In genomic region chr20:208937-209566, GRCh38 we compare ENCODE assay signal across 8 cellular contexts. TPM values are rescaled to one million over a fixed set of nuclear protein-coding genes. Genes with fewer than 3 reads are reported as not detected.
DNase-seq lines count a peak whose midpoint lies in the region; ATAC-seq, FAIRE-seq and TF ChIP-seq lines count a peak whose summit lies in the region.

No MANE protein-coding gene starts in this region.

- 0% methylated on average over 1 of the region's 5 CpGs; no CpG with 5 or more reads in 1 of the 2 experiments for WGBS in IMR-90 (ENCODE audit: extremely low coverage in 2 of 2, insufficient read length in 1 of 2), 2 experiments
- WGBS in HepG2 (ENCODE audit: low lambda C conversion rate): 3% methylated on average over 5 of the region's 5 CpGs

- FAIRE-seq in HepG2 (lab: Jason Lieb, UNC): peak; percentile 12

- in situ Hi-C loops in IMR-90 (cut with MboI; ENCODE audit: low sequenced_read_pairs): no loop called here
- in situ Hi-C loops in Panc1 (cut with HindIII; ENCODE audit: low pct_unique_long_range_greater_than_20kb, low sequenced_read_pairs): no loop called here
- in situ Hi-C loops in HepG2 (cut with HindIII; ENCODE audit: extremely low pct_ligation_motif_present, low pct_unique_long_range_greater_than_20kb): no loop called here

- no peaks in the 10 kb centered on the region for H3K4me1 Mint-ChIP-seq in chondrocyte (ENCODE audit: low read depth)

- no peak overlapping the region for H3K4me2 ChIP-seq in IMR-90 (ENCODE audit: low read depth, low read length)
- H3K4me2 ChIP-seq in HepG2 (ENCODE audit: low read depth, low read length): no peak overlapping the region

- no peak overlapping the region for H3K18ac ChIP-seq in IMR-90 (ENCODE audit: low read depth, low read length)

- peak; percentile 7 for DNase-seq in stimulated activated CD4-positive, alpha-beta T cell treated with anti-CD3 and anti-CD28 coated beads, Interleukin-15, amount 100 ng/mL, for 24 hours
- DNase-seq in stimulated activated CD4-positive, alpha-beta T cell treated with anti-CD3 and anti-CD28 coated beads, Interleukin-1b, Interleukin-23, amount 100 ng/mL, for 48 hours: no peak
- peak; percentile 79 for DNase-seq in IMR-90
- peak; percentile 55 for DNase-seq in Panc1 (ENCODE audit: low read depth, low spot score)
- DNase-seq in chondrocyte (ENCODE audit: low spot score): no peak
- peak; percentile 64 for DNase-seq in HepG2 (ENCODE audit: low spot score)

- H3K4me3 Mint-ChIP-seq in chondrocyte (ENCODE audit: unreplicated experiment): no peak overlapping the region

- TF ChIP-seq RAD21 in IMR-90 (IDR thresholded peaks at IDR 0.05; ENCODE audit: low read length) (peak; percentile 71), HepG2 (CRISPR knock-in tag; IDR thresholded peaks at IDR 0.05) (peak; percentile 47)

- H2BK5ac ChIP-seq in IMR-90 (ENCODE audit: low read depth, low read length, poor library complexity, severe bottlenecking): no peak overlapping the region

- H2BK120ac ChIP-seq in IMR-90 (ENCODE audit: low read depth, low read length): no peak overlapping the region

- H3K9me1 ChIP-seq in IMR-90 (ENCODE audit: insufficient read depth, low read length): no peaks in the 10 kb centered on the region

- dilution Hi-C loops in IMR-90 (cut with HindIII; ENCODE audit: low sequenced_read_pairs, unreplicated experiment): no loop called here

- TF ChIP-seq POLR2A in IMR-90 (IDR thresholded peaks at IDR 0.05; ENCODE audit: low read depth, low read length) (no peak), HepG2 (IDR thresholded peaks at IDR 0.05; ENCODE audit: insufficient read depth in 1 of 2, low read depth in 2 of 2, low read length in 2 of 2) (no peak)

- POLR2A ChIA-PET in IMR-90 (lab: Charles Lee; ENCODE audit: unreplicated experiment) (interaction anchor here (0.6 kb wide), 1 partner anchor 16 kb away, joined by 3 read pairs; no protein-coding TSS in a partner anchor), Panc1 (lab: Charles Lee) (no interaction called here), HepG2 (lab: Yijun Ruan, JAX) (no interaction called here)

- H3K27ac Mint-ChIP-seq in chondrocyte (ENCODE audit: unreplicated experiment): no peak overlapping the region

- no peak overlapping the region for H3K14ac ChIP-seq in IMR-90 (replicated peaks; ENCODE audit: low read depth, low read length)

- CTCF ChIA-PET in IMR-90 (lab: Yijun Ruan, JAX) (interaction anchor here (0.9 kb wide), 1 partner anchor 122 kb away, joined by 3 read pairs; no protein-coding TSS in a partner anchor), Panc1 (lab: Charles Lee) (no interaction called here), HepG2 (lab: Yijun Ruan, JAX; ENCODE audit: low intra/inter-chr PET ratio, low total read pairs) (interaction anchor here (0.7 to 2.1 kb wide), 3 partner anchors 11 to 121 kb away, joined by 4 to 19 read pairs (median 8); no protein-coding TSS in a partner anchor)

- H2AFZ ChIP-seq in IMR-90 (replicated peaks; ENCODE audit: low read length, poor library complexity) (no peak overlapping the region), HepG2 (ENCODE audit: low read length) (no peak overlapping the region)

- no peaks in the 10 kb centered on the region for H3K36me3 Mint-ChIP-seq in chondrocyte (ENCODE audit: low read depth)

- ATAC-seq in IMR-90 (ENCODE audit: low read depth) (peak; percentile 98), Panc1 (peak; percentile 86), HepG2 (peak; percentile 92), HG02840 (IDR thresholded peaks at IDR 0.05; ENCODE audit: low FRiP score, unreplicated experiment) (no peak), HG03469 (IDR thresholded peaks at IDR 0.05; ENCODE audit: unreplicated experiment) (no peak)

- no peak overlapping the region for H2BK15ac ChIP-seq in IMR-90 (ENCODE audit: low read depth, low read length)

- H2AK5ac ChIP-seq in IMR-90 (ENCODE audit: low read depth, low read length): no peak overlapping the region

- no peak overlapping the region for H4K8ac ChIP-seq in IMR-90 (ENCODE audit: low read depth in 2 of 2, low read length in 2 of 2)

- no peaks in the 10 kb centered on the region for H3K79me1 ChIP-seq in IMR-90 (ENCODE audit: low read depth in 1 of 2, low read length in 2 of 2)

- H3K9me3 ChIP-seq in IMR-90 (ENCODE audit: control insufficient read depth, insufficient read depth, low read length) (no peaks in the 10 kb centered on the region), Panc1 (ENCODE audit: control insufficient read depth, insufficient read depth, low read depth, low read length) (no peaks in the 10 kb centered on the region), HepG2 (ENCODE audit: low read length) (no peaks in the 10 kb centered on the region)

- H2AK9ac ChIP-seq in IMR-90 (replicated peaks; ENCODE audit: low read depth, low read length, poor library complexity): no peak overlapping the region

- H3K4me1 ChIP-seq in IMR-90 (ENCODE audit: control insufficient read depth, insufficient read depth, low read length) (no peaks in the 10 kb centered on the region), Panc1 (ENCODE audit: control insufficient read depth, insufficient read depth, low read length) (no peaks in the 10 kb centered on the region), HepG2 (ENCODE audit: insufficient read depth, low read length) (no peaks in the 10 kb centered on the region)

- no peaks in the 10 kb centered on the region for H3K36me3 ChIP-seq in IMR-90 (ENCODE audit: control insufficient read depth, insufficient read depth, low read length)
- H3K36me3 ChIP-seq in Panc1 (ENCODE audit: control insufficient read depth, insufficient read depth, low read length): peaks cover 2% of the 10 kb centered on the region; the same call in 1 of the 2 replicates
- no peaks in the 10 kb centered on the region for H3K36me3 ChIP-seq in HepG2 (replicated peaks in 1 of 2; ENCODE audit: control insufficient read depth in 1 of 2, insufficient read depth in 2 of 2, low read length in 2 of 2)

- no peaks in the 10 kb centered on the region for H3K79me2 ChIP-seq in HepG2 (ENCODE audit: insufficient read depth, low read length)

- H3K4ac ChIP-seq in IMR-90 (ENCODE audit: low read depth, low read length): no peak overlapping the region

- H3K9ac ChIP-seq in IMR-90 (ENCODE audit: low read depth, low read length) (no peak overlapping the region), HepG2 (ENCODE audit: insufficient read depth, low read depth, low read length) (no peak overlapping the region)

- no peak overlapping the region for H3K27ac ChIP-seq in IMR-90 (ENCODE audit: insufficient read depth, low read length)
- H3K27ac ChIP-seq in Panc1 (ENCODE audit: low read length): no peak overlapping the region
- H3K27ac ChIP-seq in HepG2 (ENCODE audit: extremely low read length, insufficient read depth, low read length): no peak overlapping the region

- no peak overlapping the region for H3K23ac ChIP-seq in IMR-90 (ENCODE audit: low read depth, low read length)

- H3K27me3 ChIP-seq in IMR-90 (ENCODE audit: control insufficient read depth, insufficient read depth, low read length) (peaks cover 10% of the 10 kb centered on the region), Panc1 (ENCODE audit: control insufficient read depth, insufficient read depth, low read length) (peaks cover 30% of the 10 kb centered on the region), HepG2 (ENCODE audit: control insufficient read depth in 1 of 2, insufficient read depth in 2 of 2, low read length in 2 of 2) (peaks cover 1 to 27% of the 10 kb centered on the region in 2 experiments; a peak in 4 of 5 replicates)

- no peak overlapping the region for H2BK20ac ChIP-seq in IMR-90 (ENCODE audit: low read depth, low read length)

- H3K4me3 ChIP-seq in IMR-90 (ENCODE audit: insufficient read depth, low read depth, low read length) (no peak overlapping the region), Panc1 (ENCODE audit: low read depth in 2 of 2, low read length in 2 of 2) (no peak overlapping the region), HepG2 (replicated peaks in 1 of 3; ENCODE audit: insufficient read depth in 1 of 3, low read depth in 2 of 3, low read length in 3 of 3) (no peak overlapping the region)

- no peak overlapping the region for H4K5ac ChIP-seq in IMR-90 (ENCODE audit: low read depth, low read length)

- no peak overlapping the region for H4K91ac ChIP-seq in IMR-90 (ENCODE audit: insufficient read depth, low read depth, low read length)

- peak; percentile 70 for TF ChIP-seq CTCF in IMR-90 (conservative IDR thresholded peaks at IDR 0.05; ENCODE audit: low read depth, low read length)
- peak; percentile 72 for TF ChIP-seq CTCF in Panc1 (IDR thresholded peaks at IDR 0.05)
- peak; percentile 84 for TF ChIP-seq CTCF in chondrocyte (IDR thresholded peaks at IDR 0.05)
- TF ChIP-seq CTCF in HepG2 (CRISPR knock-in tag; IDR thresholded peaks at IDR 0.05): peak; percentile 85

- no peak overlapping the region for H3K56ac ChIP-seq in IMR-90 (ENCODE audit: extremely low read depth, insufficient read depth, low read length)

- H4K20me1 ChIP-seq in IMR-90 (ENCODE audit: insufficient read depth, low read length) (no peaks in the 10 kb centered on the region), HepG2 (ENCODE audit: insufficient read depth, low read length) (no peaks in the 10 kb centered on the region)

- no TSS peak for BruUV-seq in IMR-90 (replicated peaks; lab: Mats Ljungman, UMichigan)
- no TSS peak for BruUV-seq in Panc1 (replicated peaks; lab: Mats Ljungman, UMichigan)
- no TSS peak for BruUV-seq in HepG2 (replicated peaks; lab: Mats Ljungman, UMichigan)

- no peak for TF ChIP-seq EP300 in HepG2 (IDR thresholded peaks at IDR 0.05; ENCODE audit: low read depth in 2 of 2, low read length in 2 of 2)
- TF ChIP-seq EP300 in HepG2 (CRISPR knock-in tag; IDR thresholded peaks at IDR 0.05; ENCODE audit: borderline replicate concordance): no peak

- H3K27me3 Mint-ChIP-seq in chondrocyte (ENCODE audit: low read depth): peaks cover 48% of the 10 kb centered on the region

- no peaks in the 10 kb centered on the region for H3K9me3 Mint-ChIP-seq in chondrocyte (ENCODE audit: low read depth)

- intact Hi-C loops in IMR-90 (cut with micrococcal nuclease): loop anchor here (1.0 to 2.0 kb wide), 2 partner anchors 58 to 121 kb away; no protein-coding TSS in a partner anchor
- intact Hi-C loops in Panc1 (cut with micrococcal nuclease; ENCODE audit: unreplicated experiment): no loop called here
- intact Hi-C loops in HepG2 (cut with micrococcal nuclease; ENCODE audit: unreplicated experiment): loop anchor here (1.0 to 2.0 kb wide), 2 partner anchors 58 to 121 kb away; no protein-coding TSS in a partner anchor

RNA-seq across cellular contexts. Expression of gene DEFB129, which starts 18.0 kb away (rescaled TPM):
- not detected in 2 replicates for total RNA-seq in IMR-90 (2012; rRNA removed)
- polyA plus RNA-seq in IMR-90 (2012; rRNA removed): not detected in 2 replicates
- not detected in 2 replicates for polyA plus RNA-seq in IMR-90 (2012; cell fraction: cytosol; rRNA removed)
- not detected in 2 replicates for polyA plus RNA-seq in IMR-90 (2012; cell fraction: nucleus; rRNA removed; ENCODE audit: low replicate concordance)
- not detected for total RNA-seq in Panc1 (2021; ENCODE audit: unreplicated experiment)
- not detected for polyA plus RNA-seq in Panc1 (2012; ENCODE audit: insufficient read length)
- not detected in 3 replicates for total RNA-seq in chondrocyte
- not detected in 2 replicates for total RNA-seq in HepG2 (2016; rRNA removed; fragmentation: Illumina TruSeq; extraction: Trizol)
- not detected in 2 replicates for total RNA-seq in HepG2 (2016; cell fraction: cytosol; rRNA removed; fragmentation: Illumina TruSeq; extraction: Trizol; ENCODE audit: low read depth)
- total RNA-seq in HepG2 (2016; cell fraction: insoluble cytoplasmic fraction; rRNA removed; fragmentation: Illumina TruSeq; extraction: Trizol): not detected in 2 replicates
- total RNA-seq in HepG2 (2016; cell fraction: membrane; rRNA removed; fragmentation: Illumina TruSeq; extraction: Trizol): not detected in 2 replicates
- not detected in 2 replicates for total RNA-seq in HepG2 (2016; cell fraction: nucleus; rRNA removed; fragmentation: Illumina TruSeq; extraction: Trizol)
- not detected in 2 replicates for polyA plus RNA-seq in HepG2 (2011; rRNA removed)
- not detected in 2 replicates for polyA plus RNA-seq in HepG2 (2011; cell fraction: cytosol; rRNA removed)
- polyA plus RNA-seq in HepG2 (2011; cell fraction: nucleus; rRNA removed): not detected in 2 replicates
- polyA plus RNA-seq in HepG2 (2012): not detected in 2 replicates
- polyA plus RNA-seq in HepG2 (2016; cell fraction: cytosol; fragmentation: Illumina TruSeq; extraction: Trizol; ENCODE audit: low read depth): not detected in 2 replicates
- not detected in 2 replicates for polyA plus RNA-seq in HepG2 (2016; cell fraction: insoluble cytoplasmic fraction; fragmentation: Illumina TruSeq; extraction: Trizol; ENCODE audit: low read depth)
- polyA plus RNA-seq in HepG2 (2016; cell fraction: membrane; fragmentation: Illumina TruSeq; extraction: Trizol; ENCODE audit: low read depth): not detected in 2 replicates
- not detected in 2 replicates for polyA plus RNA-seq in HepG2 (2016; cell fraction: nucleus; fragmentation: Illumina TruSeq; extraction: Trizol; ENCODE audit: insufficient read depth, low read depth)
- not detected in 2 replicates for polyA minus RNA-seq in HepG2 (2011; rRNA and poly(A)+ RNA removed; ENCODE audit: low replicate concordance)
- not detected in 2 replicates for polyA minus RNA-seq in HepG2 (2011; cell fraction: cytosol; rRNA and poly(A)+ RNA removed)
- polyA minus RNA-seq in HepG2 (2011; cell fraction: nucleus; rRNA and poly(A)+ RNA removed): not detected in 2 replicates

RNA-seq across cellular contexts. Expression of gene DEFB128, which starts 19.5 kb away (rescaled TPM):
- total RNA-seq in IMR-90 (2012; rRNA removed) (not detected in 2 replicates), Panc1 (2021; ENCODE audit: unreplicated experiment) (not detected), chondrocyte (not detected in 3 replicates), HepG2 (2016; rRNA removed; fragmentation: Illumina TruSeq; extraction: Trizol) (not detected in 2 replicates)
- polyA plus RNA-seq in IMR-90 (2012; rRNA removed) (not detected in 2 replicates), HepG2 (2011; rRNA removed) (not detected in 2 replicates)
- not detected in 2 replicates for polyA plus RNA-seq in IMR-90 (2012; cell fraction: cytosol; rRNA removed)
- not detected in 2 replicates for polyA plus RNA-seq in IMR-90 (2012; cell fraction: nucleus; rRNA removed; ENCODE audit: low replicate concordance)
- polyA plus RNA-seq in Panc1 (2012; ENCODE audit: insufficient read length): not detected
- not detected in 2 replicates for total RNA-seq in HepG2 (2016; cell fraction: cytosol; rRNA removed; fragmentation: Illumina TruSeq; extraction: Trizol; ENCODE audit: low read depth)
- not detected in 2 replicates for total RNA-seq in HepG2 (2016; cell fraction: insoluble cytoplasmic fraction; rRNA removed; fragmentation: Illumina TruSeq; extraction: Trizol)
- not detected in 2 replicates for total RNA-seq in HepG2 (2016; cell fraction: membrane; rRNA removed; fragmentation: Illumina TruSeq; extraction: Trizol)
- total RNA-seq in HepG2 (2016; cell fraction: nucleus; rRNA removed; fragmentation: Illumina TruSeq; extraction: Trizol): not detected in 2 replicates
- not detected in 2 replicates for polyA plus RNA-seq in HepG2 (2011; cell fraction: cytosol; rRNA removed)
- not detected in 2 replicates for polyA plus RNA-seq in HepG2 (2011; cell fraction: nucleus; rRNA removed)
- not detected in 2 replicates for polyA plus RNA-seq in HepG2 (2012)
- not detected in 2 replicates for polyA plus RNA-seq in HepG2 (2016; cell fraction: cytosol; fragmentation: Illumina TruSeq; extraction: Trizol; ENCODE audit: low read depth)
- not detected in 2 replicates for polyA plus RNA-seq in HepG2 (2016; cell fraction: insoluble cytoplasmic fraction; fragmentation: Illumina TruSeq; extraction: Trizol; ENCODE audit: low read depth)
- polyA plus RNA-seq in HepG2 (2016; cell fraction: membrane; fragmentation: Illumina TruSeq; extraction: Trizol; ENCODE audit: low read depth): not detected in 2 replicates
- polyA plus RNA-seq in HepG2 (2016; cell fraction: nucleus; fragmentation: Illumina TruSeq; extraction: Trizol; ENCODE audit: insufficient read depth, low read depth): not detected in 2 replicates
- not detected in 2 replicates for polyA minus RNA-seq in HepG2 (2011; rRNA and poly(A)+ RNA removed; ENCODE audit: low replicate concordance)
- not detected in 2 replicates for polyA minus RNA-seq in HepG2 (2011; cell fraction: cytosol; rRNA and poly(A)+ RNA removed)
- polyA minus RNA-seq in HepG2 (2011; cell fraction: nucleus; rRNA and poly(A)+ RNA removed): not detected in 2 replicates

RNA-seq across cellular contexts. Expression of gene DEFB132, which starts 48.5 kb away (rescaled TPM):
- total RNA-seq in IMR-90 (2012; rRNA removed) (not detected in 2 replicates), Panc1 (2021; ENCODE audit: unreplicated experiment) (0.10 TPM), chondrocyte (not detected in 3 replicates), HepG2 (2016; rRNA removed; fragmentation: Illumina TruSeq; extraction: Trizol) (not detected in 2 replicates)
- polyA plus RNA-seq in IMR-90 (2012; rRNA removed) (not detected in 2 replicates), HepG2 (2011; rRNA removed) (not detected in 2 replicates)
- polyA plus RNA-seq in IMR-90 (2012; cell fraction: cytosol; rRNA removed): not detected in 2 replicates
- polyA plus RNA-seq in IMR-90 (2012; cell fraction: nucleus; rRNA removed; ENCODE audit: low replicate concordance): not detected in 2 replicates
- polyA plus RNA-seq in Panc1 (2012; ENCODE audit: insufficient read length): 0.10 TPM
- not detected in 2 replicates for total RNA-seq in HepG2 (2016; cell fraction: cytosol; rRNA removed; fragmentation: Illumina TruSeq; extraction: Trizol; ENCODE audit: low read depth)
- not detected in 2 replicates for total RNA-seq in HepG2 (2016; cell fraction: insoluble cytoplasmic fraction; rRNA removed; fragmentation: Illumina TruSeq; extraction: Trizol)
- total RNA-seq in HepG2 (2016; cell fraction: membrane; rRNA removed; fragmentation: Illumina TruSeq; extraction: Trizol): not detected in 2 replicates
- not detected in 2 replicates for total RNA-seq in HepG2 (2016; cell fraction: nucleus; rRNA removed; fragmentation: Illumina TruSeq; extraction: Trizol)
- not detected in 2 replicates for polyA plus RNA-seq in HepG2 (2011; cell fraction: cytosol; rRNA removed)
- polyA plus RNA-seq in HepG2 (2011; cell fraction: nucleus; rRNA removed): not detected in 2 replicates
- not detected in 2 replicates for polyA plus RNA-seq in HepG2 (2012)
- polyA plus RNA-seq in HepG2 (2016; cell fraction: cytosol; fragmentation: Illumina TruSeq; extraction: Trizol; ENCODE audit: low read depth): not detected in 2 replicates
- not detected in 2 replicates for polyA plus RNA-seq in HepG2 (2016; cell fraction: insoluble cytoplasmic fraction; fragmentation: Illumina TruSeq; extraction: Trizol; ENCODE audit: low read depth)
- not detected in 2 replicates for polyA plus RNA-seq in HepG2 (2016; cell fraction: membrane; fragmentation: Illumina TruSeq; extraction: Trizol; ENCODE audit: low read depth)
- not detected in 2 replicates for polyA plus RNA-seq in HepG2 (2016; cell fraction: nucleus; fragmentation: Illumina TruSeq; extraction: Trizol; ENCODE audit: insufficient read depth, low read depth)
- not detected in 2 replicates for polyA minus RNA-seq in HepG2 (2011; rRNA and poly(A)+ RNA removed; ENCODE audit: low replicate concordance)
- not detected in 2 replicates for polyA minus RNA-seq in HepG2 (2011; cell fraction: cytosol; rRNA and poly(A)+ RNA removed)
- not detected in 2 replicates for polyA minus RNA-seq in HepG2 (2011; cell fraction: nucleus; rRNA and poly(A)+ RNA removed)

RNA-seq across cellular contexts. Expression of gene DEFB127, which starts 51.8 kb away (rescaled TPM):
- not detected in 2 replicates for total RNA-seq in IMR-90 (2012; rRNA removed)
- not detected in 2 replicates for polyA plus RNA-seq in IMR-90 (2012; rRNA removed)
- polyA plus RNA-seq in IMR-90 (2012; cell fraction: cytosol; rRNA removed): not detected in 2 replicates
- polyA plus RNA-seq in IMR-90 (2012; cell fraction: nucleus; rRNA removed; ENCODE audit: low replicate concordance): not detected in 2 replicates
- total RNA-seq in Panc1 (2021; ENCODE audit: unreplicated experiment): not detected
- polyA plus RNA-seq in Panc1 (2012; ENCODE audit: insufficient read length): not detected
- not detected in 3 replicates for total RNA-seq in chondrocyte
- not detected in 2 replicates for total RNA-seq in HepG2 (2016; rRNA removed; fragmentation: Illumina TruSeq; extraction: Trizol)
- not detected in 2 replicates for total RNA-seq in HepG2 (2016; cell fraction: cytosol; rRNA removed; fragmentation: Illumina TruSeq; extraction: Trizol; ENCODE audit: low read depth)
- total RNA-seq in HepG2 (2016; cell fraction: insoluble cytoplasmic fraction; rRNA removed; fragmentation: Illumina TruSeq; extraction: Trizol): not detected in 2 replicates
- not detected in 2 replicates for total RNA-seq in HepG2 (2016; cell fraction: membrane; rRNA removed; fragmentation: Illumina TruSeq; extraction: Trizol)
- total RNA-seq in HepG2 (2016; cell fraction: nucleus; rRNA removed; fragmentation: Illumina TruSeq; extraction: Trizol): not detected in 2 replicates
- polyA plus RNA-seq in HepG2 (2011; rRNA removed): not detected in 2 replicates
- not detected in 2 replicates for polyA plus RNA-seq in HepG2 (2011; cell fraction: cytosol; rRNA removed)
- polyA plus RNA-seq in HepG2 (2011; cell fraction: nucleus; rRNA removed): not detected in 2 replicates
- not detected in 2 replicates for polyA plus RNA-seq in HepG2 (2012)
- polyA plus RNA-seq in HepG2 (2016; cell fraction: cytosol; fragmentation: Illumina TruSeq; extraction: Trizol; ENCODE audit: low read depth): not detected in 2 replicates
- polyA plus RNA-seq in HepG2 (2016; cell fraction: insoluble cytoplasmic fraction; fragmentation: Illumina TruSeq; extraction: Trizol; ENCODE audit: low read depth): not detected in 2 replicates
- not detected in 2 replicates for polyA plus RNA-seq in HepG2 (2016; cell fraction: membrane; fragmentation: Illumina TruSeq; extraction: Trizol; ENCODE audit: low read depth)
- polyA plus RNA-seq in HepG2 (2016; cell fraction: nucleus; fragmentation: Illumina TruSeq; extraction: Trizol; ENCODE audit: insufficient read depth, low read depth): not detected in 2 replicates
- not detected in 2 replicates for polyA minus RNA-seq in HepG2 (2011; rRNA and poly(A)+ RNA removed; ENCODE audit: low replicate concordance)
- polyA minus RNA-seq in HepG2 (2011; cell fraction: cytosol; rRNA and poly(A)+ RNA removed): not detected in 2 replicates
- polyA minus RNA-seq in HepG2 (2011; cell fraction: nucleus; rRNA and poly(A)+ RNA removed): not detected in 2 replicates

Comparison
In these comparisons a context has a peak if more than half of its experiments do, and no peak if none do; other contexts are left out.
1. DNase-seq: peak in stimulated activated CD4-positive, alpha-beta T cell treated with anti-CD3 and anti-CD28 coated beads, Interleukin-15, amount 100 ng/mL, for 24 hours (single experiment), IMR-90 (single experiment), Panc1 (single experiment) and HepG2 (single experiment); none in stimulated activated CD4-positive, alpha-beta T cell treated with anti-CD3 and anti-CD28 coated beads, Interleukin-1b, Interleukin-23, amount 100 ng/mL, for 48 hours (single experiment) and chondrocyte (single experiment).
2. ATAC-seq: peak in IMR-90 (single experiment), Panc1 (single experiment) and HepG2 (single experiment); none in HG02840 (single experiment) and HG03469 (single experiment).
3. Peak in every context shown above with its lines, with median percentiles within 50 percentile points of each other: CTCF ChIP-seq.